In genomic region chr16:10728035-10728462, GRCh38 we compare ENCODE assay signal across 19 cellular contexts. TPM values are rescaled to one million over a fixed set of nuclear protein-coding genes. Genes with fewer than 3 reads are reported as not detected.
DNase-seq lines count a peak whose midpoint lies in the region; ATAC-seq and TF ChIP-seq lines count a peak whose summit lies in the region.
"Had no signal": no experiment of that assay in that cellular context is flagged by ENCODE, and none has a peak within 500 bp of the region (broad histone marks: within the 10 kb centered on the region; RNA-seq: fewer than 3 reads in every experiment).

No MANE protein-coding gene starts in this region.

- H3K27ac Mint-ChIP-seq in progenitor cell of endocrine pancreas (no peak overlapping the region), mesothelial cell of epicardium (no peak overlapping the region)
- H3K27ac Mint-ChIP-seq in stimulated activated naive B cell treated with anti-CD40 and anti-IgM and Interleukin-4, amounts not matched to agents 10 μg/mL and 1 μg/mL and 100 μg/mL, for 72 hours = no peak overlapping the region
- H3K27ac Mint-ChIP-seq: activated naive CD8-positive, alpha-beta T cell treated with anti-CD3 and anti-CD28 coated beads, Interleukin-2, amount 50 U/mL, for 24 hours; natural killer cell treated with Interleukin-12 subunit alpha and Interleukin-12 subunit beta and Interleukin-15 and Interleukin-18, amount 100 ng/mL, for 72 hours had no signal

- H3K4me1 ChIP-seq in SJCRH30 = peaks cover 13% of the 10 kb centered on the region
- H3K4me1 ChIP-seq: foreskin keratinocyte had no signal

- no peaks in the 10 kb centered on the region for H3K4me1 Mint-ChIP-seq in progenitor cell of endocrine pancreas (ENCODE audit: low read depth)
- no peaks in the 10 kb centered on the region for H3K4me1 Mint-ChIP-seq in mesothelial cell of epicardium
- H3K4me1 Mint-ChIP-seq in stimulated activated naive B cell treated with anti-CD40 and anti-IgM and Interleukin-4, amounts not matched to agents 10 μg/mL and 1 μg/mL and 100 μg/mL, for 72 hours = no peaks in the 10 kb centered on the region
- H3K4me1 Mint-ChIP-seq: activated naive CD8-positive, alpha-beta T cell treated with anti-CD3 and anti-CD28 coated beads, Interleukin-2, amount 50 U/mL, for 24 hours had no signal

- H3K27me3 Mint-ChIP-seq in progenitor cell of endocrine pancreas = no peaks in the 10 kb centered on the region
- no peaks in the 10 kb centered on the region for H3K27me3 Mint-ChIP-seq in mesothelial cell of epicardium (ENCODE audit: low read depth)
- no peaks in the 10 kb centered on the region for H3K27me3 Mint-ChIP-seq in stimulated activated naive B cell treated with anti-CD40 and anti-IgM and Interleukin-4, amounts not matched to agents 10 μg/mL and 1 μg/mL and 100 μg/mL, for 72 hours
- H3K27me3 Mint-ChIP-seq: activated naive CD8-positive, alpha-beta T cell treated with anti-CD3 and anti-CD28 coated beads, Interleukin-2, amount 50 U/mL, for 24 hours had no signal

- no peaks in the 10 kb centered on the region for H3K27me3 ChIP-seq in SJCRH30
- H3K27me3 ChIP-seq: foreskin keratinocyte, suprapubic skin had no signal

- ATAC-seq in stimulated activated naive B cell treated with anti-CD40 and anti-IgM and Interleukin-4, amounts not matched to agents 10 μg/mL and 1 μg/mL and 100 μg/mL, for 72 hours (replicated peaks) = no peak
- ATAC-seq: activated naive CD8-positive, alpha-beta T cell treated with anti-CD3 and anti-CD28 coated beads, Interleukin-2, amount 50 U/mL, for 24 hours; foreskin keratinocyte; natural killer cell treated with Interleukin-12 subunit alpha and Interleukin-12 subunit beta and Interleukin-15 and Interleukin-18, amount 100 ng/mL, for 72 hours had no signal

- no peaks in the 10 kb centered on the region for H3K36me3 ChIP-seq in SJCRH30
- H3K36me3 ChIP-seq: suprapubic skin had no signal

- DNase-seq in DMS 273 (lab: John Stamatoyannopoulos, UW; ENCODE audit: unreplicated experiment) (peak; percentile 98), LHCN-M2 (ENCODE audit: low read depth) (peak; percentile 32), SJCRH30 (peak; percentile 56 to 73), myocyte (ENCODE audit: low read depth) (peak; percentile 86), progenitor cell of endocrine pancreas (ENCODE audit: low spot score, unreplicated experiment) (no peak), mesothelial cell of epicardium (ENCODE audit: low spot score in 2 of 2, unreplicated experiment in 2 of 2) (no peak), epidermal melanocyte (ENCODE audit: insufficient read length, low spot score) (no peak)
- DNase-seq in stimulated activated naive B cell treated with anti-CD40 and anti-IgM and Interleukin-4, amounts not matched to agents 10 μg/mL and 1 μg/mL and 100 μg/mL, for 72 hours = no peak
- DNase-seq: ACHN; activated CD4-positive, alpha-beta T cell treated with anti-CD3 and anti-CD28 coated beads for 4 hours; activated naive CD8-positive, alpha-beta T cell treated with anti-CD3 and anti-CD28 coated beads, Interleukin-2, amount 50 U/mL, for 24 hours; cortex of kidney; DMS53; foreskin keratinocyte; NCI-H1105 had no signal

- no peak overlapping the region for H3K4me3 ChIP-seq in SJCRH30
- H3K4me3 ChIP-seq: suprapubic skin had no signal

- no peaks in the 10 kb centered on the region for H3K9me3 ChIP-seq in SJCRH30 (replicated peaks)
- H3K9me3 ChIP-seq: suprapubic skin had no signal

- H3K4me3 Mint-ChIP-seq in progenitor cell of endocrine pancreas (ENCODE audit: low read depth) (no peak overlapping the region), mesothelial cell of epicardium (no peak overlapping the region)
- no peak overlapping the region for H3K4me3 Mint-ChIP-seq in stimulated activated naive B cell treated with anti-CD40 and anti-IgM and Interleukin-4, amounts not matched to agents 10 μg/mL and 1 μg/mL and 100 μg/mL, for 72 hours
- H3K4me3 Mint-ChIP-seq: activated naive CD8-positive, alpha-beta T cell treated with anti-CD3 and anti-CD28 coated beads, Interleukin-2, amount 50 U/mL, for 24 hours; natural killer cell treated with Interleukin-12 subunit alpha and Interleukin-12 subunit beta and Interleukin-15 and Interleukin-18, amount 100 ng/mL, for 72 hours had no signal

- H3K36me3 Mint-ChIP-seq in progenitor cell of endocrine pancreas (ENCODE audit: insufficient read depth) (no peaks in the 10 kb centered on the region), mesothelial cell of epicardium (no peaks in the 10 kb centered on the region)
- peaks cover 0 to under 1% of the 10 kb centered on the region in 2 donors for H3K36me3 Mint-ChIP-seq in stimulated activated naive B cell treated with anti-CD40 and anti-IgM and Interleukin-4, amounts not matched to agents 10 μg/mL and 1 μg/mL and 100 μg/mL, for 72 hours
- H3K36me3 Mint-ChIP-seq: natural killer cell treated with Interleukin-12 subunit alpha and Interleukin-12 subunit beta and Interleukin-15 and Interleukin-18, amount 100 ng/mL, for 72 hours had no signal

- TF ChIP-seq CTCF in progenitor cell of endocrine pancreas (IDR thresholded peaks at IDR 0.05; ENCODE audit: unreplicated experiment) (no peak), mesothelial cell of epicardium (IDR thresholded peaks at IDR 0.05; ENCODE audit: unreplicated experiment) (no peak)

- H3K27ac ChIP-seq in SJCRH30 = no peak overlapping the region
- H3K27ac ChIP-seq: foreskin keratinocyte, suprapubic skin had no signal

- H3K9me3 Mint-ChIP-seq in progenitor cell of endocrine pancreas (ENCODE audit: low read depth) (no peaks in the 10 kb centered on the region), mesothelial cell of epicardium (peaks cover under 1% of the 10 kb centered on the region)
- H3K9me3 Mint-ChIP-seq in stimulated activated naive B cell treated with anti-CD40 and anti-IgM and Interleukin-4, amounts not matched to agents 10 μg/mL and 1 μg/mL and 100 μg/mL, for 72 hours = no peaks in the 10 kb centered on the region
- H3K9me3 Mint-ChIP-seq: activated naive CD8-positive, alpha-beta T cell treated with anti-CD3 and anti-CD28 coated beads, Interleukin-2, amount 50 U/mL, for 24 hours; natural killer cell treated with Interleukin-12 subunit alpha and Interleukin-12 subunit beta and Interleukin-15 and Interleukin-18, amount 100 ng/mL, for 72 hours had no signal

RNA-seq across cellular contexts. Expression of gene NUBP1, which starts 15.6 kb away (rescaled TPM):
- total RNA-seq in LHCN-M2 (2014; rRNA removed) = 23.6 and 28.3 TPM in 2 replicates
- 34.4 TPM for polyA plus RNA-seq in LHCN-M2 (2012)
- 33.5 and 36.1 TPM in 2 replicates for total RNA-seq in SJCRH30 (2014; rRNA removed; shearing (Covaris generic))
- 25.0 and 28.1 TPM in 2 replicates for total RNA-seq in myocyte
- 16.0 TPM for polyA plus RNA-seq in myocyte (2012)
- 28.1 TPM in 2 replicates for total RNA-seq in progenitor cell of endocrine pancreas
- total RNA-seq in mesothelial cell of epicardium = 18.1 to 23.0 TPM (median 20.5 TPM) in 3 replicates

RNA-seq across cellular contexts. Expression of gene TEKT5, which starts 33.3 kb away (rescaled TPM):
- total RNA-seq in LHCN-M2 (2014; rRNA removed) (not detected in 2 replicates), myocyte (not detected in 2 replicates), progenitor cell of endocrine pancreas (0.29 and 0.58 TPM in 2 replicates), mesothelial cell of epicardium (0.64 to 1.1 TPM (median 1.0 TPM) in 3 replicates)
- not detected for polyA plus RNA-seq in LHCN-M2 (2012)
- total RNA-seq in SJCRH30 (2014; rRNA removed; shearing (Covaris generic)) = 0.12 TPM in 1 of 2 replicates, not detected in the other
- 0.10 TPM for polyA plus RNA-seq in myocyte (2012)
- total RNA-seq: foreskin keratinocyte, pulmonary artery endothelial cell had no signal
- polyA plus RNA-seq: foreskin keratinocyte, keratinocyte had no signal

Comparison
In these comparisons a context has a peak if more than half of its experiments do, and no peak if none do; other contexts are left out.
1. DNase-seq: peak in DMS 273 (single experiment), LHCN-M2 (single experiment), SJCRH30 (2 of 2) and myocyte (single experiment); none in progenitor cell of endocrine pancreas (single experiment), mesothelial cell of epicardium (0 of 2), stimulated activated naive B cell treated with anti-CD40 and anti-IgM and Interleukin-4, amounts not matched to agents 10 μg/mL and 1 μg/mL and 100 μg/mL, for 72 hours (single experiment) and epidermal melanocyte (single experiment).